In the genomic region with DNA sequence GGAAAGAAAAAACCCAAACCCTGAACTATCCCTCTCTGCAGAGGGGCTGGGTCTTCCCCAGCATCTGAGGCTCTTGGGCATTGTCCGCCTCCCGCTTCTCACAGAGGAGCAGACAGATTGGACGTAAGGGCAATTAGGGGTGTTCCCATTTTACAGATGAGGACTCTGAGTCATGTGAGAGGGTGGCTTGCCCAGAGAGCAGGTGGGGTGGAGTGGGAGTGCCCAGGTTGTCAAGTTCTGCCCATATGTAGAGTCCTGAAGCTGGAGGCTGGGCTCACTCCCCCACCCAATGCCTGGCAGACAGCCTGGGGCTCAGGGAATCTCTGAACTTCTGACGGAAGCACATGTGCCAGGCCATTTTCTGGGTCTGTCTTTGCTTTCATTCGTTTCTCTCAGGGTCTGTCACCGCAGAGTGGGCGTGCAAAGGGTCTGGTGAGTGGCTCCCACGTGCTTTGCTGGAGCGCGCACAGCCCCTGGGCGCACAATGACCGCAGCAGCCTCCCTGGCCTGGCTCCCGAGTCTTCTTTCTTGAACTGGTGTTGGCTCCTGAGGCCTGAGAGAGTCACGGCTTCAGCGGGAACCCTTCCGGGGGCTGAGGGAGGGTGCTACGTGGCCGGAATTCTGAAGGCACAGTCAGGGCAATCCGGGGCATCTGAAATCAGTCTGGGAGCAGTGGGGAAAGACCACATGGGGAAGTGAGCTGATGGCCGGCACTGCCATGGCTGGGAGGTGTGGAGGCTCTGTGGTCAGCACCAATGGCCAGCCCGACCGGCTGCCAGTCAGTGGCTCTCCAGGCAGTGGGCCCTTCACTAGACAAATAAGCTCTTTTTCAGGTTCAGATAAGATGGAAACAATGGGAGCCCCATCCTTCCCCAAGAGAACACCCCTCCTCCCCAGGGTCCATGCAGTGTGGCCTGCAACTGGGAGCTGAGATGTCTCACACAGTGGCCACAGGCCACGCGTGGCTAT, we compare ENCODE assay signal across 17 cellular contexts. TPM values are rescaled to one million over a fixed set of nuclear protein-coding genes. Genes with fewer than 3 reads are reported as not detected.
DNase-seq lines count a peak whose midpoint lies in the region; ATAC-seq and TF ChIP-seq lines count a peak whose summit lies in the region.
"Had no signal": no experiment of that assay in that cellular context is flagged by ENCODE, and none has a peak within 500 bp of the region (broad histone marks: within the 10 kb centered on the region; RNA-seq: fewer than 3 reads in every experiment).

No MANE protein-coding gene starts in this region.

- H3K4me1 ChIP-seq in HUES48 (ENCODE audit: control insufficient read depth, insufficient read depth, low read length) (peaks cover 7% of the 10 kb centered on the region; the same call in 1 of the 2 replicates), neural progenitor cell (peaks cover 34% of the 10 kb centered on the region)

- TF ChIP-seq CTCF in dorsolateral prefrontal cortex (IDR thresholded peaks at IDR 0.05 in 54 of 56, conservative IDR thresholded peaks at IDR 0.05 in 2 of 56; ENCODE audit: low read depth in 1 of 56, partially characterized antibody in 56 of 56) (no peak), neural progenitor cell (IDR thresholded peaks at IDR 0.05) (no peak), Calu3 (IDR thresholded peaks at IDR 0.05; ENCODE audit: unreplicated experiment) (no peak)

- H3K79me2 ChIP-seq in neural progenitor cell (ENCODE audit: low read depth), result no peaks in the 10 kb centered on the region

- no peak overlapping the region for H3K27ac Mint-ChIP-seq in neural progenitor cell
- no peak overlapping the region for H3K27ac Mint-ChIP-seq in Calu3 (ENCODE audit: unreplicated experiment)

- H3K27me3 Mint-ChIP-seq in neural progenitor cell (ENCODE audit: insufficient read depth, low read depth) (peaks cover 7% of the 10 kb centered on the region), Calu3 (ENCODE audit: unreplicated experiment) (no peaks in the 10 kb centered on the region)

- BruUV-seq in Calu3 (replicated peaks; lab: Mats Ljungman, UMichigan), result no TSS peak

- H4K20me1 ChIP-seq in neural progenitor cell (ENCODE audit: low read depth), result peaks cover 8% of the 10 kb centered on the region

- intact Hi-C loops in dorsolateral prefrontal cortex (cut with DNase I), result loop anchor here in 1 of 2 donors (5.0 kb wide), 2 partner anchors 120 to 180 kb away; no protein-coding TSS in a partner anchor
- intact Hi-C loops in Calu3 (cut with micrococcal nuclease; ENCODE audit: unreplicated experiment), result no loop called here

- H3K4me3 ChIP-seq in HUES48 (ENCODE audit: low read depth, low read length) (no peak overlapping the region), dorsolateral prefrontal cortex (no peak overlapping the region), neural progenitor cell (no peak overlapping the region)

- peak overlapping the region; percentile 14 for H3K27ac ChIP-seq in HUES48 (ENCODE audit: low read depth, low read length)
- peak overlapping the region in 38 of 59 donors; percentile 23 to 89 (median 74) for H3K27ac ChIP-seq in dorsolateral prefrontal cortex
- H3K27ac ChIP-seq in neural progenitor cell, result no peak overlapping the region

- H3K4me1 Mint-ChIP-seq in neural progenitor cell (peaks cover 43% of the 10 kb centered on the region), Calu3 (ENCODE audit: low read depth, unreplicated experiment) (no peaks in the 10 kb centered on the region)

- CTCF ChIA-PET in Calu3 (lab: Charles Lee), result no interaction called here

- H3K27me3 ChIP-seq in HUES48 (ENCODE audit: control insufficient read depth, insufficient read depth, low read length) (no peaks in the 10 kb centered on the region), dorsolateral prefrontal cortex (no peaks in the 10 kb centered on the region), neural progenitor cell (peaks cover 9% of the 10 kb centered on the region)

- ATAC-seq in GM19035 (IDR thresholded peaks at IDR 0.05; ENCODE audit: unreplicated experiment) (no peak), SK-N-SH treated with all-trans-retinoic acid at 6 μM for 48 hours (no peak)
- ATAC-seq: HCT116 had no signal

- no peaks in the 10 kb centered on the region for H3K9me3 Mint-ChIP-seq in neural progenitor cell
- H3K9me3 Mint-ChIP-seq in Calu3 (ENCODE audit: low read depth, unreplicated experiment), result no peaks in the 10 kb centered on the region

- H3K36me3 ChIP-seq in HUES48 (ENCODE audit: control insufficient read depth, insufficient read depth, low read length) (no peaks in the 10 kb centered on the region), neural progenitor cell (no peaks in the 10 kb centered on the region)

- H3K9me3 ChIP-seq in HUES48 (ENCODE audit: control insufficient read depth, insufficient read depth, low read length) (no peaks in the 10 kb centered on the region), neural progenitor cell (ENCODE audit: low read depth) (no peaks in the 10 kb centered on the region)

- no peaks in the 10 kb centered on the region for H3K36me3 Mint-ChIP-seq in neural progenitor cell
- no peaks in the 10 kb centered on the region for H3K36me3 Mint-ChIP-seq in Calu3 (ENCODE audit: insufficient read depth, unreplicated experiment)
- H3K36me3 Mint-ChIP-seq: CD14-positive monocyte had no signal

- no peak overlapping the region for H3K9ac ChIP-seq in HUES48 (ENCODE audit: low read depth, low read length)
- no peak overlapping the region for H3K9ac ChIP-seq in neural progenitor cell

- DNase-seq in SK-MEL-5 (ENCODE audit: low read depth, low spot score) (peak; percentile 86), dorsolateral prefrontal cortex (no peak), neural progenitor cell (ENCODE audit: low spot score) (no peak), Calu3 (no peak)
- DNase-seq: ACHN, AML-193, NCI-H1105, NCI-H187 treated with DMSO at 0.1 percent for 48 hours, NCI-H345, NCI-H526 treated with DMSO at 0.1 percent for 48 hours had no signal

- in situ Hi-C loops in SK-MEL-5 (cut with HindIII; ENCODE audit: low pct_unique_long_range_greater_than_20kb, low sequenced_read_pairs), result no loop called here

- H3K4me2 ChIP-seq in neural progenitor cell, result peak overlapping the region; percentile 36

- H3F3A ChIP-seq in neural progenitor cell (ENCODE audit: low read depth), result peaks cover 23% of the 10 kb centered on the region

- H2AFZ ChIP-seq in neural progenitor cell (replicated peaks), result no peak overlapping the region

- H3K4me3 Mint-ChIP-seq in neural progenitor cell, result no peak overlapping the region
- no peak overlapping the region for H3K4me3 Mint-ChIP-seq in Calu3 (ENCODE audit: low read depth, unreplicated experiment)
- H3K4me3 Mint-ChIP-seq: CD14-positive monocyte had no signal

TF ChIP-seq in SK-N-SH treated with all-trans-retinoic acid at 6 μM for 48 hours, 23 proteins besides CTCF, POLR2A, EP300 and RAD21:
- TF ChIP-seq ZFP30 (CRISPR knock-in tag; IDR thresholded peaks at IDR 0.05), result no peak
- TF ChIP-seq, protein P1, sequence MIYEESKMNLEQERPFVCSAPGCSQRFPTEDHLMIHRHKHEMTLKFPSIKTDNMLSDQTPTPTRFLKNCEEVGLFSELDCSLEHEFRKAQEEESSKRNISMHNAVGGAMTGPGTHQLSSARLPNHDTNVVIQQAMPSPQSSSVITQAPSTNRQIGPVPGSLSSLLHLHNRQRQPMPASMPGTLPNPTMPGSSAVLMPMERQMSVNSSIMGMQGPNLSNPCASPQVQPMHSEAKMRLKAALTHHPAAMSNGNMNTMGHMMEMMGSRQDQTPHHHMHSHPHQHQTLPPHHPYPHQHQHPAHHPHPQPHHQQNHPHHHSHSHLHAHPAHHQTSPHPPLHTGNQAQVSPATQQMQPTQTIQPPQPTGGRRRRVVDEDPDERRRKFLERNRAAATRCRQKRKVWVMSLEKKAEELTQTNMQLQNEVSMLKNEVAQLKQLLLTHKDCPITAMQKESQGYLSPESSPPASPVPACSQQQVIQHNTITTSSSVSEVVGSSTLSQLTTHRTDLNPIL (CRISPR knock-in tag; IDR thresholded peaks at IDR 0.05; ENCODE audit: low read depth), result no peak
- no peak for TF ChIP-seq PPARA (CRISPR knock-in tag; IDR thresholded peaks at IDR 0.05; ENCODE audit: borderline replicate concordance)
- no peak for TF ChIP-seq OSR1 (CRISPR knock-in tag; IDR thresholded peaks at IDR 0.05)
- TF ChIP-seq TCF4 (CRISPR knock-in tag; IDR thresholded peaks at IDR 0.05; ENCODE audit: borderline replicate concordance), result no peak
- TF ChIP-seq ZFP3 (CRISPR knock-in tag; IDR thresholded peaks at IDR 0.05), result no peak
- TF ChIP-seq ZNF565 (CRISPR knock-in tag; conservative IDR thresholded peaks at IDR 0.05; ENCODE audit: low read depth), result no peak
- no peak for TF ChIP-seq ZNF70 (CRISPR knock-in tag; IDR thresholded peaks at IDR 0.05)
- no peak for TF ChIP-seq ZC3H10 (CRISPR knock-in tag; IDR thresholded peaks at IDR 0.05)
- TF ChIP-seq ISL1 (CRISPR knock-in tag; IDR thresholded peaks at IDR 0.05), result no peak
- TF ChIP-seq CSRNP3 (CRISPR knock-in tag; IDR thresholded peaks at IDR 0.05), result no peak
- no peak for TF ChIP-seq BACH2 (CRISPR knock-in tag; IDR thresholded peaks at IDR 0.05; ENCODE audit: borderline replicate concordance)
- TF ChIP-seq ZNF8 (CRISPR knock-in tag; IDR thresholded peaks at IDR 0.05), result no peak
- no peak for TF ChIP-seq CSDC2 (CRISPR knock-in tag; IDR thresholded peaks at IDR 0.05)
- TF ChIP-seq ESRRG (CRISPR knock-in tag; IDR thresholded peaks at IDR 0.05), result no peak
- TF ChIP-seq SNAI2 (CRISPR knock-in tag; IDR thresholded peaks at IDR 0.05), result no peak

RNA-seq across cellular contexts. Expression of gene TRPM1, which starts 1.1 kb away (rescaled TPM):
- 105 and 109 TPM in 2 replicates for total RNA-seq in SK-MEL-5 (2014; rRNA removed; shearing (Covaris generic))
- 39.4 and 50.7 TPM in 2 replicates for polyA plus RNA-seq in SK-MEL-5 (2015; cell fraction: cytosol; rRNA removed)
- 171 and 236 TPM in 2 replicates for polyA plus RNA-seq in SK-MEL-5 (2015; cell fraction: nucleus; rRNA removed)
- 1 to 10 TPM in 17 of 120 experiments, under 1 TPM in 43, not detected in 60; 0.06 to 2.4 (median 0.70) TPM for total RNA-seq in dorsolateral prefrontal cortex
- total RNA-seq in neural progenitor cell (ENCODE audit: low replicate concordance), result not detected in 2 replicates
- not detected in 2 replicates for total RNA-seq in Calu3 (2022)
- total RNA-seq: HT1080, LHCN-M2 had no signal

Comparison
In these comparisons a context has a peak if more than half of its experiments do, and no peak if none do; other contexts are left out.
1. RNA of gene TRPM1, which starts 1.1 kb away (total RNA-seq): 105 to 109 TPM in SK-MEL-5; 0.06 to 2.4 TPM in dorsolateral prefrontal cortex, not detected in neural progenitor cell and not detected in Calu3; every median in the first group is over 10 times any median in the second.